14 cellular contexts compared by ENCODE assay signal in the genomic region with DNA sequence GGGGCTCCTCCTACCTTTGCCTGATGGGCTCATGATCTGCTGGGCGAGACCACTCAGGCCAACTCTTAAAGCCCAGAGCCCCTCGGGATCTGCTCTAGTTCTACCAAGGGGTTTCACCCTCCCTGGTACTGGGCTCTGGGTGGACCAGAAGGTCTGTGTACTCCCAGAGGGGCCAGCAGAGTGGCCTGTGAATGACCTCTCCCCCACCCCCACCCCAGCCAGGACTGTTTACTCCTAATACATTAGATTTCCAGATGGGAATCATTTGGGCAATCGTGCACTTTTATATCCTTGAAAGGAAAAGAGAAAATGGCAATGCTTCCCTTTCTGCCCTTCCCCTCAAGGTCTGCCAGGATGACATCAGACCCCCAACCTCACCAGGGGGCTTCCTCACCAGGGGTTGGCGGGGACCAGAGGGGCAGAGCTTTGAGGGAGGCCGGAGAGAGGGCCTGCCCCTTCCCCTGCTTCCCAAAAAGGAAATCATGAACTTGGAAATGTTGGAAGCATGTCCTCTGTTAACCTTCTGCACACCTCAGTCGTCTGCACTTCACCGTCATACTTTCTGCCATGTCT.
"Had no signal": no experiment of that assay in that cellular context is flagged by ENCODE, and none has a peak within 500 bp of the region (broad histone marks: within the 10 kb centered on the region; RNA-seq: fewer than 3 reads in every experiment).

No MANE protein-coding gene starts in this region.

- ATAC-seq: activated naive CD4-positive, alpha-beta T cell treated with anti-CD3 and anti-CD28 coated beads, Interleukin-2, amount 50 U/mL, for 72 hours; T-helper 17 cell had no signal

- H3K36me3 ChIP-seq: left lung, stomach, thyroid gland, uterus had no signal

- H3K27ac ChIP-seq: thyroid gland had no signal

- H3K4me3 ChIP-seq: left lung, stomach, thyroid gland, uterus had no signal

- DNase-seq: activated B cell treated with CpG ODN at 0.5 μM for 24 hours; activated CD4-positive, alpha-beta T cell treated with anti-CD3 and anti-CD28 coated beads, Interleukin-2, amount 10 ng/mL, durations not matched to agents 7 days and 5 days; activated CD8-positive, alpha-beta memory T cell treated with anti-CD3 and anti-CD28 coated beads for 24 hours; amniotic stem cell; endodermal cell; islet precursor cell; mesenchymal stem cell; stimulated activated CD4-positive, alpha-beta T cell treated with anti-CD3 and anti-CD28 coated beads, Interleukin-15, amount 100 ng/mL, for 24 hours; stomach; T-helper 17 cell; thyroid gland; uterus had no signal

- H3K9me3 ChIP-seq: left lung, thyroid gland, uterus had no signal

- H3K27me3 ChIP-seq: stomach, thyroid gland, uterus had no signal
